Comparison of ENCODE assay signal across 25 cellular contexts in genomic region chr4:2348786-2349185, GRCh38.
"Had no signal": no experiment of that assay in that cellular context is flagged by ENCODE, and none has a peak within 500 bp of the region (broad histone marks: within the 10 kb centered on the region; RNA-seq: fewer than 3 reads in every experiment).

No MANE protein-coding gene starts in this region.

- H3K9me3 ChIP-seq: lower lobe of right lung, pancreas, prostate gland, suprapubic skin, thoracic aorta, tibial artery, upper lobe of right lung had no signal

- ATAC-seq: left cardiac atrium; left lobe of liver; left ventricle myocardium superior; lower lobe of right lung; naive thymus-derived CD8-positive, alpha-beta T cell; pancreas; right cardiac atrium; sciatic nerve; stimulated activated effector memory CD8-positive, alpha-beta T cell treated with anti-CD3 and anti-CD28 coated beads, Interleukin-12 subunit alpha, Interleukin-12 subunit beta, amount 100 ng/mL, for 72 hours; upper lobe of right lung had no signal

- H3K4me3 ChIP-seq: lower lobe of right lung, pancreas, prostate gland, spleen, suprapubic skin, thoracic aorta, tibial artery, upper lobe of right lung had no signal

- H3K27ac ChIP-seq: lower lobe of right lung, pancreas, prostate gland, spleen, suprapubic skin, thoracic aorta, tibial artery, upper lobe of right lung had no signal

- DNase-seq: hippocampal formation; kidney glomerular epithelial cell; left cardiac atrium; left ventricle myocardium superior; lower lobe of right lung; mammary epithelial cell; mesenchymal stem cell; naive thymus-derived CD8-positive, alpha-beta T cell; nucleus accumbens; pancreas; retina; right cardiac atrium; small intestine; spleen; stimulated activated CD4-positive, alpha-beta T cell treated with anti-CD3 and anti-CD28 coated beads, Interleukin-4, amount 100 ng/mL, for 24 hours; stimulated activated naive CD4-positive, alpha-beta T cell; tibial artery; trophoblast cell; upper lobe of right lung had no signal

- H3K36me3 ChIP-seq: lower lobe of right lung, pancreas, prostate gland, suprapubic skin, thoracic aorta, tibial artery, upper lobe of right lung had no signal

- H3K4me1 ChIP-seq: lower lobe of right lung, pancreas, prostate gland, suprapubic skin, upper lobe of right lung had no signal

- H3K27me3 ChIP-seq: pancreas, spleen, suprapubic skin, tibial artery, upper lobe of right lung had no signal
